Comparison of ENCODE assay signal across 17 cellular contexts in the genomic region with DNA sequence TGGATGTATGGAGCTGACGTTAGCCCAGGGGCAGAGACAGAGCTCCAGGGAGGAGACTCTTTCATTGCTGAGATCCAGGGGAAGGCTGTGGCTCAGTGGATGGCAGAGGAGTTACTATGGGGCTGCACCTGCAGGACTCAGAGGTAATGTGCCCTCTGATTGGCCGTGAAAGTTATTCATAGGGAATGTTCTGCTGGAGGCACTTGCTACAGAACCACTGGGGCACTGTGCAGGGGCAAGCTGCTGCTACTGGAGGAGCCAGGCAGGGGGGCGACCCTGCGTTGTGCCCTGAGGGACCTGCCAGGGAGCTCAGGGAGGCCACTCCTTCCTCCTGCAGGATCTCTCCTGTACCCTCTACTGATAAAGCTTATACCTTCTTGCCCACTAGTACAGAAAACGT.
"Had no signal": no experiment of that assay in that cellular context is flagged by ENCODE, and none has a peak within 500 bp of the region (broad histone marks: within the 10 kb centered on the region; RNA-seq: fewer than 3 reads in every experiment).

No MANE protein-coding gene starts in this region.

- H3K27ac Mint-ChIP-seq: activated B cell treated with CpG ODN at 0.5 μM for 24 hours; activated CD4-positive, alpha-beta T cell treated with anti-CD3 and anti-CD28 coated beads, Interleukin-2, amount 10 ng/mL, durations not matched to agents 24 days and 14 days; activated naive CD4-positive, alpha-beta T cell treated with anti-CD3 and anti-CD28 coated beads for 36 hours; naive thymus-derived CD4-positive, alpha-beta T cell; stimulated activated naive CD8-positive, alpha-beta T cell treated with anti-CD3 and anti-CD28 coated beads, Interleukin-15, Interleukin-2, amounts not matched to agents 100 ng/mL and 50 ng/mL, for 24 hours; T-helper 1 cell treated with Interleukin-12 subunit alpha and Interleukin-12 subunit beta and Interleukin-4 antibody, amounts not matched to agents 30 μg/mL and 1 μg/mL, for 36 hours had no signal

- H3K9me3 ChIP-seq: neutrophil, sigmoid colon, testis, uterus had no signal

- H3K27me3 Mint-ChIP-seq: activated B cell treated with CpG ODN at 0.5 μM for 24 hours; naive thymus-derived CD4-positive, alpha-beta T cell; stimulated activated naive CD8-positive, alpha-beta T cell treated with anti-CD3 and anti-CD28 coated beads, Interleukin-15, Interleukin-2, amounts not matched to agents 100 ng/mL and 50 ng/mL, for 24 hours had no signal

- H3K4me3 Mint-ChIP-seq: activated B cell treated with CpG ODN at 0.5 μM for 24 hours; activated CD4-positive, alpha-beta T cell treated with anti-CD3 and anti-CD28 coated beads, Interleukin-2, amount 10 ng/mL, durations not matched to agents 24 days and 14 days; activated naive CD4-positive, alpha-beta T cell treated with anti-CD3 and anti-CD28 coated beads for 36 hours; naive thymus-derived CD4-positive, alpha-beta T cell; stimulated activated naive CD8-positive, alpha-beta T cell treated with anti-CD3 and anti-CD28 coated beads, Interleukin-15, Interleukin-2, amounts not matched to agents 100 ng/mL and 50 ng/mL, for 24 hours; T-helper 1 cell treated with Interleukin-12 subunit alpha and Interleukin-12 subunit beta and Interleukin-4 antibody, amounts not matched to agents 30 μg/mL and 1 μg/mL, for 36 hours had no signal

- H3K36me3 ChIP-seq: neutrophil, sigmoid colon, uterus had no signal

- H3K27me3 ChIP-seq: neutrophil, sigmoid colon, testis, uterus had no signal

- H3K9me3 Mint-ChIP-seq: activated CD4-positive, alpha-beta T cell treated with anti-CD3 and anti-CD28 coated beads, Interleukin-2, amount 10 ng/mL, durations not matched to agents 24 days and 14 days; activated naive CD4-positive, alpha-beta T cell treated with anti-CD3 and anti-CD28 coated beads for 36 hours; stimulated activated naive CD8-positive, alpha-beta T cell treated with anti-CD3 and anti-CD28 coated beads, Interleukin-15, Interleukin-2, amounts not matched to agents 100 ng/mL and 50 ng/mL, for 24 hours; T-helper 1 cell treated with Interleukin-12 subunit alpha and Interleukin-12 subunit beta and Interleukin-4 antibody, amounts not matched to agents 30 μg/mL and 1 μg/mL, for 36 hours had no signal

- DNase-seq: activated B cell treated with CpG ODN at 0.5 μM for 24 hours; activated CD4-positive, alpha-beta T cell treated with anti-CD3 and anti-CD28 coated beads, Interleukin-2, amount 10 ng/mL, durations not matched to agents 24 days and 14 days; activated naive CD4-positive, alpha-beta T cell treated with anti-CD3 and anti-CD28 coated beads for 36 hours; kidney glomerular epithelial cell; naive thymus-derived CD4-positive, alpha-beta T cell; posterior cingulate gyrus; sigmoid colon; stimulated activated CD4-positive, alpha-beta T cell treated with anti-CD3 and anti-CD28 coated beads, Interleukin-2, amount 100 ng/mL, for 24 hours; testis; uterus had no signal

- H3K27ac ChIP-seq: neutrophil, sigmoid colon, testis, uterus had no signal

- ATAC-seq: naive thymus-derived CD4-positive, alpha-beta T cell had no signal

- H3K4me1 ChIP-seq: testis had no signal

- H3K4me1 Mint-ChIP-seq: activated B cell treated with CpG ODN at 0.5 μM for 24 hours; activated CD4-positive, alpha-beta T cell treated with anti-CD3 and anti-CD28 coated beads, Interleukin-2, amount 10 ng/mL, durations not matched to agents 24 days and 14 days; naive thymus-derived CD4-positive, alpha-beta T cell had no signal

- H3K36me3 Mint-ChIP-seq: naive thymus-derived CD4-positive, alpha-beta T cell had no signal

- H3K4me3 ChIP-seq: lung, sigmoid colon, testis, uterus had no signal

- FAIRE-seq: astrocyte, colon, frontal cortex had no signal
